Comparison of ENCODE assay signal across 1 cellular context in genomic region chr3:117480493-117480892, GRCh38.
TF ChIP-seq lines count a peak whose summit lies in the region.

No MANE protein-coding gene starts in this region.

TF ChIP-seq in GM12878, 131 proteins besides CTCF, POLR2A, EP300 and RAD21 (continued from another document):
- TF ChIP-seq ZBTB4 (CRISPR knock-in tag; IDR thresholded peaks at IDR 0.05): no peak
- no peak for TF ChIP-seq YY1 (IDR thresholded peaks at IDR 0.05; ENCODE audit: low read depth, low read length)
- TF ChIP-seq USF1 (IDR thresholded peaks at IDR 0.05; ENCODE audit: borderline replicate concordance, extremely low read length, insufficient read depth, low read depth, low read length): no peak
- no peak for TF ChIP-seq RELB (IDR thresholded peaks at IDR 0.05; ENCODE audit: low read depth)
- no peak for TF ChIP-seq ZNF217 (IDR thresholded peaks at IDR 0.05)
- no peak for TF ChIP-seq NR2F1 (conservative IDR thresholded peaks at IDR 0.05)
- no peak for TF ChIP-seq HDAC6 (IDR thresholded peaks at IDR 0.05; ENCODE audit: unreplicated experiment)
- no peak for TF ChIP-seq GATAD2B (conservative IDR thresholded peaks at IDR 0.05; ENCODE audit: low read depth)
- TF ChIP-seq NBN (IDR thresholded peaks at IDR 0.05): no peak
- peak; percentile 45 for TF ChIP-seq PKNOX1 (IDR thresholded peaks at IDR 0.05)
- TF ChIP-seq EGR1 (IDR thresholded peaks at IDR 0.05; ENCODE audit: borderline replicate concordance in 1 of 2, low read depth in 2 of 2, low read length in 2 of 2): no peak
- peak; percentile 71 for TF ChIP-seq ZNF687 (IDR thresholded peaks at IDR 0.05)
- no peak for TF ChIP-seq ESRRA (IDR thresholded peaks at IDR 0.05; ENCODE audit: low read length)
- TF ChIP-seq MTA2 (IDR thresholded peaks at IDR 0.05; ENCODE audit: low read depth): no peak
- TF ChIP-seq CUX1 (IDR thresholded peaks at IDR 0.05; ENCODE audit: insufficient replicate concordance, low read depth, low read length): peak; percentile 69
- no peak for TF ChIP-seq PAX8 (IDR thresholded peaks at IDR 0.05)
- TF ChIP-seq TCF12 (IDR thresholded peaks at IDR 0.05; ENCODE audit: low read depth, low read length): no peak
- TF ChIP-seq PML (IDR thresholded peaks at IDR 0.05; ENCODE audit: low read length): no peak
- TF ChIP-seq ZBED1 (IDR thresholded peaks at IDR 0.05; ENCODE audit: borderline replicate concordance): no peak
- no peak for TF ChIP-seq TCF3 (IDR thresholded peaks at IDR 0.05; ENCODE audit: borderline replicate concordance, insufficient read depth, low read depth, low read length)
- TF ChIP-seq WRNIP1 (IDR thresholded peaks at IDR 0.05; ENCODE audit: borderline replicate concordance, low read depth, low read length): no peak
- no peak for TF ChIP-seq RB1 (IDR thresholded peaks at IDR 0.05; ENCODE audit: borderline replicate concordance)
- no peak for TF ChIP-seq PBX3 (IDR thresholded peaks at IDR 0.05; ENCODE audit: insufficient replicate concordance, low read depth, low read length)
- TF ChIP-seq MXI1 (IDR thresholded peaks at IDR 0.05; ENCODE audit: low read depth, low read length): 0 out of 2 replicates have a peak, but pooled peaks have one; percentile 15
- TF ChIP-seq ATF2 (IDR thresholded peaks at IDR 0.05; ENCODE audit: low read length): no peak
TF ChIP-seq in GM12878: peak in this region for 4.
